25 cellular contexts compared by ENCODE assay signal in the genomic region with DNA sequence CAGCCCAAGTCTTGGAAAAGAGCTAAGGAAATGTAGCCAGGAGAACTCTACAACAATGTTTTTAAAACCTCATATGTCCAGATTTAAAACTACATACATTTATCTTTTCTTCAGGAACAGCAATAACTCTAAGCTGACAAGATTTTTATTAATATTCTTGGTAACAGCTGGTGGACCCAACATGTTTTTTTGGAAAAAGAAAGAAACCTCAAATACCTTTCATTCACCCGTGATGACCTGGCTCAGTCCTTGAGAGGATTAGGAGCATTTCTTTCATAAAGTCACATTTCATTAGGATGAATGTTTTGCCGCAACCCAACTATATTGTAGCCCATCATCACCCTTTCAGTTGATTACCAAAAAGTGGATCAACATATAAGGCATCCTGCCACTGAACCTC. TPM values are rescaled to one million over a fixed set of nuclear protein-coding genes. Genes with fewer than 3 reads are reported as not detected.
DNase-seq lines count a peak whose midpoint lies in the region; ATAC-seq, FAIRE-seq and TF ChIP-seq lines count a peak whose summit lies in the region.
"Had no signal": no experiment of that assay in that cellular context is flagged by ENCODE, and none has a peak within 500 bp of the region (broad histone marks: within the 10 kb centered on the region; RNA-seq: fewer than 3 reads in every experiment).

No MANE protein-coding gene starts in this region.

- H3K79me2 ChIP-seq in GM23248 (ENCODE audit: insufficient read depth) (no peaks in the 10 kb centered on the region), astrocyte (ENCODE audit: insufficient read depth, low read length) (no peaks in the 10 kb centered on the region)

- no peak for FAIRE-seq in astrocyte (lab: Jason Lieb, UNC)
- FAIRE-seq: A204.1, D721Med had no signal

- H3K36me3 Mint-ChIP-seq in astrocyte (ENCODE audit: low read depth, unreplicated experiment) (peaks cover 1% of the 10 kb centered on the region), osteocyte (ENCODE audit: unreplicated experiment) (peaks cover 54% of the 10 kb centered on the region), natural killer cell (no peaks in the 10 kb centered on the region)
- H3K36me3 Mint-ChIP-seq: CD14-positive monocyte had no signal

- H3K4me3 Mint-ChIP-seq in astrocyte (ENCODE audit: unreplicated experiment) (no peak overlapping the region), osteocyte (ENCODE audit: unreplicated experiment) (no peak overlapping the region), natural killer cell (no peak overlapping the region)
- H3K4me3 Mint-ChIP-seq: B cell, CD14-positive monocyte had no signal

- H3K4me1 Mint-ChIP-seq in astrocyte (ENCODE audit: low read depth, unreplicated experiment) (peaks cover 37% of the 10 kb centered on the region), osteocyte (ENCODE audit: unreplicated experiment) (peaks cover 67% of the 10 kb centered on the region), natural killer cell (no peaks in the 10 kb centered on the region)
- H3K4me1 Mint-ChIP-seq: B cell, CD14-positive monocyte had no signal

- no peaks in the 10 kb centered on the region for H3K27me3 Mint-ChIP-seq in astrocyte (ENCODE audit: low read depth, unreplicated experiment)
- H3K27me3 Mint-ChIP-seq in osteocyte (ENCODE audit: unreplicated experiment), result no peaks in the 10 kb centered on the region
- peaks cover 4 to 7% of the 10 kb centered on the region in 2 donors for H3K27me3 Mint-ChIP-seq in natural killer cell (ENCODE audit: low read depth in 2 of 2)

- H3K4me1 ChIP-seq in GM23248 (ENCODE audit: insufficient read depth) (peaks cover 34% of the 10 kb centered on the region), astrocyte (ENCODE audit: insufficient read depth, low read length) (peaks cover 8% of the 10 kb centered on the region)

- TF ChIP-seq CTCF in astrocyte (IDR thresholded peaks at IDR 0.05; ENCODE audit: insufficient read depth, low read depth, low read length) (no peak), fibroblast of mammary gland (conservative IDR thresholded peaks at IDR 0.05; ENCODE audit: control insufficient read depth, insufficient read depth, low read depth, low read length) (no peak), osteocyte (IDR thresholded peaks at IDR 0.05) (no peak), natural killer cell (IDR thresholded peaks at IDR 0.05) (no peak)

- intact Hi-C loops in natural killer cell (cut with micrococcal nuclease), result no loop called here

- DNase-seq in GM23248 (peak; percentile 24), astrocyte (ENCODE audit: low read depth) (peak; percentile 89), fibroblast of mammary gland (ENCODE audit: low read depth) (peak; percentile 31), osteocyte (ENCODE audit: extremely low spot score, unreplicated experiment) (no peak), natural killer cell (no peak), mesenteric fat pad (ENCODE audit: low spot score) (no peak)
- DNase-seq: DMS53, GF-D8, H7, Kasumi-1, MM.1S, NCI-H1048, NCI-H1417 treated with DMSO at 0.1 percent for 48 hours, NCI-H187, NCI-H2107, NCI-H510A treated with DMSO at 0.1 percent for 48 hours, NCI-H748 treated with DMSO at 0.1 percent for 48 hours, SHP77 treated with DMSO at 0.1 percent for 48 hours had no signal

- no peak overlapping the region for H3K4me2 ChIP-seq in GM23248 (ENCODE audit: unreplicated experiment)
- no peak overlapping the region for H3K4me2 ChIP-seq in astrocyte (ENCODE audit: low read length)

- peak overlapping the region; percentile 27 for H3K27ac Mint-ChIP-seq in astrocyte (ENCODE audit: unreplicated experiment)
- H3K27ac Mint-ChIP-seq in osteocyte (ENCODE audit: unreplicated experiment), result peak overlapping the region; percentile 84
- H3K27ac Mint-ChIP-seq in natural killer cell, result no peak overlapping the region
- H3K27ac Mint-ChIP-seq: B cell, CD14-positive monocyte had no signal

- H3K9me3 ChIP-seq in GM23248 (ENCODE audit: low read depth) (no peaks in the 10 kb centered on the region), astrocyte (ENCODE audit: insufficient read depth, low read depth, low read length) (no peaks in the 10 kb centered on the region)

- no peaks in the 10 kb centered on the region for H3K27me3 ChIP-seq in GM23248 (replicated peaks; ENCODE audit: insufficient read depth)
- no peaks in the 10 kb centered on the region for H3K27me3 ChIP-seq in astrocyte (ENCODE audit: insufficient read depth, low read length)

- H4K20me1 ChIP-seq in GM23248 (ENCODE audit: insufficient read depth) (no peaks in the 10 kb centered on the region), astrocyte (ENCODE audit: insufficient read depth, low read length) (no peaks in the 10 kb centered on the region)

- no peak overlapping the region for H3K27ac ChIP-seq in GM23248
- H3K27ac ChIP-seq in astrocyte (ENCODE audit: low read depth, low read length), result no peak overlapping the region
- H3K27ac ChIP-seq: RWPE1, SK-N-MC had no signal

- no peaks in the 10 kb centered on the region for H3K9me3 Mint-ChIP-seq in astrocyte (ENCODE audit: unreplicated experiment)
- H3K9me3 Mint-ChIP-seq in osteocyte (ENCODE audit: unreplicated experiment), result no peaks in the 10 kb centered on the region
- no peaks in the 10 kb centered on the region for H3K9me3 Mint-ChIP-seq in natural killer cell

- H3K36me3 ChIP-seq in GM23248 (ENCODE audit: low read depth) (no peaks in the 10 kb centered on the region), astrocyte (ENCODE audit: insufficient read depth, low read length) (no peaks in the 10 kb centered on the region)

- no peak overlapping the region for H2AFZ ChIP-seq in GM23248
- no peak overlapping the region for H2AFZ ChIP-seq in astrocyte (ENCODE audit: low read depth, low read length)

- no peak for ATAC-seq in natural killer cell
- ATAC-seq in HG02938 (IDR thresholded peaks at IDR 0.05; ENCODE audit: unreplicated experiment), result no peak

- WGBS in GM23248 (ENCODE audit: low coverage in 1 of 2, low lambda C conversion rate in 2 of 2, missing lambda C conversion rate in 2 of 2), 2 experiments, result 44 to 57% methylated on average over 2 of the region's 2 CpGs

- in situ Hi-C loops in GM23248 (cut with MboI), result loop anchor here (25.0 kb wide), 2 partner anchors 730 to 1155 kb away; no protein-coding TSS in a partner anchor

- peaks cover 14% of the 10 kb centered on the region; the same call in 1 of the 2 replicates for H3F3A ChIP-seq in GM23248 (ENCODE audit: insufficient read depth)

- H3K9me2 ChIP-seq in GM23248 (ENCODE audit: insufficient read depth), result no peaks in the 10 kb centered on the region

- H3K9ac ChIP-seq in GM23248 (no peak overlapping the region), astrocyte (ENCODE audit: low read length) (no peak overlapping the region)

- H3K4me3 ChIP-seq in GM23248 (no peak overlapping the region), astrocyte (ENCODE audit: insufficient read depth, low read depth, low read length) (no peak overlapping the region), fibroblast of mammary gland (ENCODE audit: control insufficient read depth, low read depth, low read length) (no peak overlapping the region)
- H3K4me3 ChIP-seq: SK-N-MC had no signal

RNA-seq across cellular contexts. Expression of gene CMSS1, which starts 50.3 kb away (rescaled TPM):
- total RNA-seq in GM23248 (2014; rRNA removed; shearing (Covaris generic)), result 9.0 and 17.2 TPM in 2 replicates
- polyA plus RNA-seq in GM23248 (2016; fragmentation: Nextera tagmentation; extraction: Ambion mirVana), result 26.6 and 26.7 TPM in 2 replicates
- total RNA-seq in astrocyte, result 11.0 and 12.5 TPM in 2 replicates
- total RNA-seq in osteocyte, result 38.5 and 47.2 TPM in 2 replicates
- 10 to 100 TPM in 1 of 3 donors, 1 to 10 TPM in 2; 7.8 to 12.7 (median 9.2) TPM for total RNA-seq in natural killer cell
- 51.5 TPM for total RNA-seq in mesenteric fat pad

Comparison
In these comparisons a context has a peak if more than half of its experiments do, and no peak if none do; other contexts are left out.
1. DNase-seq: peak in GM23248 (single experiment), astrocyte (single experiment) and fibroblast of mammary gland (single experiment); none in osteocyte (single experiment), natural killer cell (single experiment) and mesenteric fat pad (single experiment).
2. H3K27ac Mint-ChIP-seq: peak in astrocyte (single experiment) and osteocyte (single experiment); none in natural killer cell (0 of 2).